In genomic region chr9:35731415-35732184, GRCh38 we compare ENCODE assay signal across 8 cellular contexts. TPM values are rescaled to one million over a fixed set of nuclear protein-coding genes. Genes with fewer than 3 reads are reported as not detected.
DNase-seq lines count a peak whose midpoint lies in the region; FAIRE-seq and TF ChIP-seq lines count a peak whose summit lies in the region.

No MANE protein-coding gene starts in this region.

- no peaks in the 10 kb centered on the region for H3K9me3 Mint-ChIP-seq in chondrocyte (ENCODE audit: low read depth)

- TF ChIP-seq CTCF in LNCaP clone FGC (IDR thresholded peaks at IDR 0.05; ENCODE audit: control insufficient read depth, extremely low read depth, insufficient read depth) (no peak), chondrocyte (IDR thresholded peaks at IDR 0.05) (peak; percentile 11)

- H3K27ac ChIP-seq in muscle layer of duodenum (ENCODE audit: low read length), result peak overlapping the region; percentile 97

- no peaks in the 10 kb centered on the region for H3K27me3 ChIP-seq in muscle layer of duodenum (ENCODE audit: low read depth, low read length)

- H3K4me1 ChIP-seq in muscle layer of duodenum (ENCODE audit: control insufficient read depth in 1 of 2, insufficient read depth in 2 of 2, low read length in 2 of 2), result peaks cover 41 to 58% of the 10 kb centered on the region in 2 donors

- no peak overlapping the region for H3K4me3 Mint-ChIP-seq in chondrocyte (ENCODE audit: unreplicated experiment)

- H3K9me3 ChIP-seq in muscle layer of duodenum (ENCODE audit: control insufficient read depth in 1 of 2, low read length in 2 of 2), result no peaks in the 10 kb centered on the region

- H3K36me3 Mint-ChIP-seq in chondrocyte (ENCODE audit: low read depth), result peaks cover 19% of the 10 kb centered on the region

- H3K27ac Mint-ChIP-seq in chondrocyte (ENCODE audit: unreplicated experiment), result peak overlapping the region; percentile 98

- peak; percentile 67 for DNase-seq in DMS 273 (lab: John Stamatoyannopoulos, UW; ENCODE audit: unreplicated experiment)
- no peak for DNase-seq in DMS 273 treated with DMSO at 0.1 percent for 48 hours (lab: John Stamatoyannopoulos, UW)
- no peak for DNase-seq in LNCaP clone FGC (ENCODE audit: low read depth)
- DNase-seq in chondrocyte (ENCODE audit: low spot score), result no peak
- no peak for DNase-seq in NCI-H526 treated with DMSO at 0.1 percent for 48 hours (lab: John Stamatoyannopoulos, UW)
- no peak for DNase-seq in D341Med (ENCODE audit: low spot score)
- no peak for DNase-seq in HTR-8/SVneo (ENCODE audit: insufficient read length, low spot score)

- FAIRE-seq in HTR-8/SVneo (lab: Jason Lieb, UNC), result no peak

- H3K4me3 ChIP-seq in LNCaP clone FGC (ENCODE audit: low read depth, low read length) (peak overlapping the region; percentile 71), muscle layer of duodenum (ENCODE audit: low read depth in 1 of 2, low read length in 2 of 2) (peak overlapping the region; percentile 77 to 90)

- H3K27me3 Mint-ChIP-seq in chondrocyte (ENCODE audit: low read depth), result no peaks in the 10 kb centered on the region

- H3K4me1 Mint-ChIP-seq in chondrocyte (ENCODE audit: low read depth), result peaks cover 35% of the 10 kb centered on the region

- peaks cover 21 to 22% of the 10 kb centered on the region in 2 donors for H3K36me3 ChIP-seq in muscle layer of duodenum (ENCODE audit: control insufficient read depth in 1 of 2, insufficient read depth in 2 of 2, low read length in 2 of 2)

RNA-seq across cellular contexts. Expression of gene TLN1, which starts 0.4 kb away (rescaled TPM):
- 490 to 684 TPM (median 655 TPM) in 3 replicates for total RNA-seq in chondrocyte

RNA-seq across cellular contexts. Expression of gene CREB3, which starts 0.9 kb away (rescaled TPM):
- total RNA-seq in chondrocyte, result 55.5 to 63.4 TPM (median 56.7 TPM) in 3 replicates

RNA-seq across cellular contexts. Expression of gene GBA2, which starts 17.4 kb away (rescaled TPM):
- total RNA-seq in chondrocyte, result 50.9 to 52.1 TPM (median 51.6 TPM) in 3 replicates

RNA-seq across cellular contexts. Expression of gene RGP1, which starts 17.5 kb away (rescaled TPM):
- 27.7 to 28.6 TPM (median 27.9 TPM) in 3 replicates for total RNA-seq in chondrocyte

RNA-seq across cellular contexts. Expression of gene MSMP, which starts 22.5 kb away (rescaled TPM):
- not detected in 3 replicates for total RNA-seq in chondrocyte
